ENCODE assay signal across 8 cellular contexts in the genomic region with DNA sequence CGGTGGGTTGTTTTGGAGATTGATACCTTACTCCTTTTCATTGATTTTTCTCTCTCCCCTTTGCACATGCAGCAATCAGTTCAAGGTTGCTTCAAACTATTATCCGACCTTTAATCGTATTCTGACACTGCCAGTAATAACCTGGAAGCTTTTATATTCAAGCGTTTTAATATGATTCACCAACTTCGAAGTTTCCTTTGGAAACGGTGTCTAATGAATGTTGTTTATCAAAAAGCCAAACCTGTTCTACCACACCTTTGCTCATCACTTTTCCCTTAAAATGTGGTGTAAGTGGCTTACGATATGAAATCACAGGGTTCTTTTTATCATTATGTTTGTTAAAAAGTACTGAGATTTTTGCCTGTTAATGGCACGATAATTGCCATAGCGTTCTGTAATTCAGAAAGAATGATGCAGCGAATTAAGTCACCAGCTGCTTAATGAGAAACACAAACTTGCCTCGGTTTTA. TPM values are rescaled to one million over a fixed set of nuclear protein-coding genes. Genes with fewer than 3 reads are reported as not detected.
DNase-seq lines count a peak whose midpoint lies in the region; FAIRE-seq lines count a peak whose summit lies in the region.

No MANE protein-coding gene starts in this region.

- peaks cover 8% of the 10 kb centered on the region for H3K36me3 Mint-ChIP-seq in activated naive CD4-positive, alpha-beta T cell treated with anti-CD3 and anti-CD28 coated beads for 36 hours (ENCODE audit: low read depth)
- peaks cover 18% of the 10 kb centered on the region for H3K36me3 Mint-ChIP-seq in activated T-helper 2 cell treated with anti-CD3 and anti-CD28 coated beads, Interferon-gamma antibody, Interleukin-2, Interleukin-4, amounts not matched to agents 10 μg/mL and 5 μg/mL and 100 μg/mL, durations not matched to agents 14 hours and 24 hours and 36 hours (ENCODE audit: low read depth)

- intact Hi-C loops in activated naive CD4-positive, alpha-beta T cell treated with anti-CD3 and anti-CD28 coated beads for 36 hours (cut with micrococcal nuclease): loop anchor here (5.0 to 10.0 kb wide), 3 partner anchors 997 to 1940 kb away; a partner anchor contains a TSS
- intact Hi-C loops in activated T-helper 2 cell treated with anti-CD3 and anti-CD28 coated beads, Interferon-gamma antibody, Interleukin-2, Interleukin-4, amounts not matched to agents 10 μg/mL and 5 μg/mL and 100 μg/mL, durations not matched to agents 14 hours and 24 hours and 36 hours (cut with micrococcal nuclease): loop anchor here (10.0 kb wide), 3 partner anchors 420 to 1470 kb away; a partner anchor contains a TSS

- FAIRE-seq in islet of Langerhans (lab: Jason Lieb, UNC): peak; percentile 80

- H3K4me3 Mint-ChIP-seq in activated naive CD4-positive, alpha-beta T cell treated with anti-CD3 and anti-CD28 coated beads for 36 hours: peak overlapping the region; percentile 91
- peak overlapping the region; percentile 95 for H3K4me3 Mint-ChIP-seq in activated T-helper 2 cell treated with anti-CD3 and anti-CD28 coated beads, Interferon-gamma antibody, Interleukin-2, Interleukin-4, amounts not matched to agents 10 μg/mL and 5 μg/mL and 100 μg/mL, durations not matched to agents 14 hours and 24 hours and 36 hours (ENCODE audit: low read depth)

- peaks cover 27% of the 10 kb centered on the region for H3K4me1 Mint-ChIP-seq in activated naive CD4-positive, alpha-beta T cell treated with anti-CD3 and anti-CD28 coated beads for 36 hours (ENCODE audit: low read depth)
- H3K4me1 Mint-ChIP-seq in activated T-helper 2 cell treated with anti-CD3 and anti-CD28 coated beads, Interferon-gamma antibody, Interleukin-2, Interleukin-4, amounts not matched to agents 10 μg/mL and 5 μg/mL and 100 μg/mL, durations not matched to agents 14 hours and 24 hours and 36 hours (ENCODE audit: low read depth): peaks cover 37% of the 10 kb centered on the region

- no peaks in the 10 kb centered on the region for H3K27me3 ChIP-seq in stomach smooth muscle (ENCODE audit: control insufficient read depth in 1 of 2, insufficient read depth in 2 of 2, low read length in 2 of 2)

- H3K4me3 ChIP-seq in stomach smooth muscle (ENCODE audit: low read length in 2 of 2): peak overlapping the region; percentile 72 to 94

- no peaks in the 10 kb centered on the region for H3K36me3 ChIP-seq in stomach smooth muscle (ENCODE audit: control insufficient read depth in 2 of 2, insufficient read depth in 2 of 2, low read length in 2 of 2)

- no peaks in the 10 kb centered on the region for H3K27me3 Mint-ChIP-seq in activated naive CD4-positive, alpha-beta T cell treated with anti-CD3 and anti-CD28 coated beads for 36 hours (ENCODE audit: low read depth)
- no peaks in the 10 kb centered on the region for H3K27me3 Mint-ChIP-seq in activated T-helper 2 cell treated with anti-CD3 and anti-CD28 coated beads, Interferon-gamma antibody, Interleukin-2, Interleukin-4, amounts not matched to agents 10 μg/mL and 5 μg/mL and 100 μg/mL, durations not matched to agents 14 hours and 24 hours and 36 hours (ENCODE audit: low read depth)

- no peak for DNase-seq in activated naive CD4-positive, alpha-beta T cell treated with anti-CD3 and anti-CD28 coated beads for 36 hours
- DNase-seq in activated naive CD4-positive, alpha-beta T cell treated with Interleukin-2 at 50 U/mL for 16 hours: no peak
- no peak for DNase-seq in activated T-helper 2 cell treated with anti-CD3 and anti-CD28 coated beads, Interferon-gamma antibody, Interleukin-2, Interleukin-4, amounts not matched to agents 10 μg/mL and 5 μg/mL and 100 μg/mL, durations not matched to agents 14 hours and 24 hours and 36 hours (ENCODE audit: low spot score)
- DNase-seq in NK-92 treated with Interleukin-12 subunit alpha and Interleukin-12 subunit beta, amount 100 ng/mL, for 24 hours (lab: John Stamatoyannopoulos, UW): no peak
- DNase-seq in effector CD8-positive, alpha-beta T cell (lab: John Stamatoyannopoulos, UW): no peak
- DNase-seq in NCI-H345 (lab: John Stamatoyannopoulos, UW): no peak

- CTCF ChIA-PET in activated naive CD4-positive, alpha-beta T cell treated with anti-CD3 and anti-CD28 coated beads for 36 hours (lab: Charles Lee): no interaction called here

- H3K9ac ChIP-seq in stomach smooth muscle (ENCODE audit: low read length in 2 of 2): peak overlapping the region; percentile 74 to 93

- H3K4me1 ChIP-seq in stomach smooth muscle (ENCODE audit: control insufficient read depth, insufficient read depth, low read length): no peaks in the 10 kb centered on the region

- H3K27ac ChIP-seq in stomach smooth muscle (ENCODE audit: low read length): peak overlapping the region; percentile 72

- H3K27ac Mint-ChIP-seq in activated naive CD4-positive, alpha-beta T cell treated with anti-CD3 and anti-CD28 coated beads for 36 hours: peak overlapping the region; percentile 96
- H3K27ac Mint-ChIP-seq in activated T-helper 2 cell treated with anti-CD3 and anti-CD28 coated beads, Interferon-gamma antibody, Interleukin-2, Interleukin-4, amounts not matched to agents 10 μg/mL and 5 μg/mL and 100 μg/mL, durations not matched to agents 14 hours and 24 hours and 36 hours: peak overlapping the region; percentile 90

- no peaks in the 10 kb centered on the region for H3K9me3 Mint-ChIP-seq in activated naive CD4-positive, alpha-beta T cell treated with anti-CD3 and anti-CD28 coated beads for 36 hours
- H3K9me3 Mint-ChIP-seq in activated T-helper 2 cell treated with anti-CD3 and anti-CD28 coated beads, Interferon-gamma antibody, Interleukin-2, Interleukin-4, amounts not matched to agents 10 μg/mL and 5 μg/mL and 100 μg/mL, durations not matched to agents 14 hours and 24 hours and 36 hours: no peaks in the 10 kb centered on the region

- H3K9me3 ChIP-seq in stomach smooth muscle (ENCODE audit: control insufficient read depth in 2 of 2, low read length in 2 of 2): no peaks in the 10 kb centered on the region

RNA-seq across cellular contexts. Expression of a gene that starts 0.7 kb away (rescaled TPM):
- total RNA-seq in activated naive CD4-positive, alpha-beta T cell treated with anti-CD3 and anti-CD28 coated beads for 36 hours: 1 to 10 TPM; 9.4 to 9.5 TPM
- 21.2 and 22.7 TPM in 2 replicates for total RNA-seq in activated T-helper 2 cell treated with anti-CD3 and anti-CD28 coated beads, Interferon-gamma antibody, Interleukin-2, Interleukin-4, amounts not matched to agents 10 μg/mL and 5 μg/mL and 100 μg/mL, durations not matched to agents 14 hours and 24 hours and 36 hours
